8 cellular contexts compared by ENCODE assay signal in genomic region chr2:16664809-16665745, GRCh38. TPM values are rescaled to one million over a fixed set of nuclear protein-coding genes. Genes with fewer than 3 reads are reported as not detected.
A peak's percentile ranks its signal among the peaks of the same experiment; 100 is the strongest.
DNase-seq lines count a peak whose midpoint lies in the region; ATAC-seq and TF ChIP-seq lines count a peak whose summit lies in the region.

No MANE protein-coding gene starts in this region.

- H3K27me3 ChIP-seq in breast epithelium, result no peaks in the 10 kb centered on the region
- no peaks in the 10 kb centered on the region for H3K27me3 ChIP-seq in uterus

- H3K36me3 ChIP-seq in breast epithelium (no peaks in the 10 kb centered on the region), mesodermal cell (ENCODE audit: control insufficient read depth, insufficient read depth, low read length) (no peaks in the 10 kb centered on the region), uterus (no peaks in the 10 kb centered on the region)

- H3K4me1 ChIP-seq in breast epithelium, result peaks cover 0 to 2% of the 10 kb centered on the region in 2 donors
- H3K4me1 ChIP-seq in mesodermal cell (ENCODE audit: control insufficient read depth, insufficient read depth, low read length, poor library complexity, severe bottlenecking), result peaks cover 16% of the 10 kb centered on the region
- H3K4me1 ChIP-seq in uterus, result peaks cover 5 to 10% of the 10 kb centered on the region in 2 donors

- DNase-seq in breast epithelium (ENCODE audit: low spot score in 2 of 2) (no peak), uterus (peak in 1 of 2 donors; percentile 35), HT-29 (ENCODE audit: low spot score) (no peak), NCI-H226 (no peak)

- intact Hi-C loops in breast epithelium (cut with DNase I; ENCODE audit: low total_unique reads), result no loop called here
- intact Hi-C loops in uterus (cut with DNase I; ENCODE audit: low total_unique reads), result no loop called here

- H3K27ac ChIP-seq in breast epithelium (peak overlapping the region; percentile 76 to 89), mesodermal cell (ENCODE audit: low read depth, low read length, severe bottlenecking) (no peak overlapping the region), uterus (peak overlapping the region; percentile 73 to 82)

- ATAC-seq in HG03135 (IDR thresholded peaks at IDR 0.05; ENCODE audit: unreplicated experiment) (peak; percentile 23), GM18517 (IDR thresholded peaks at IDR 0.05; ENCODE audit: unreplicated experiment) (no peak)

- 15 to 54% methylated on average over 7 to 27 of the region's 33 CpGs for WGBS in mesodermal cell (ENCODE audit: insufficient coverage in 2 of 2), 2 experiments

- TF ChIP-seq POLR2A in breast epithelium (IDR thresholded peaks at IDR 0.05) (no peak), uterus (IDR thresholded peaks at IDR 0.05) (no peak)

- peak overlapping the region; percentile 18 for H3K4me3 ChIP-seq in GM12875 (ENCODE audit: low read depth, low read length)
- H3K4me3 ChIP-seq in breast epithelium, result peak overlapping the region; percentile 70 to 79 (median 71)
- H3K4me3 ChIP-seq in mesodermal cell (ENCODE audit: extremely low read depth, insufficient read depth, low read length, poor library complexity, severe bottlenecking), result peak overlapping the region; percentile 42
- H3K4me3 ChIP-seq in uterus, result peak overlapping the region; percentile 59 to 70

- H3K9me3 ChIP-seq in breast epithelium, result no peaks in the 10 kb centered on the region
- no peaks in the 10 kb centered on the region for H3K9me3 ChIP-seq in mesodermal cell (ENCODE audit: control insufficient read depth, low read length)
- H3K9me3 ChIP-seq in uterus, result no peaks in the 10 kb centered on the region

- TF ChIP-seq CTCF in GM12875 (IDR thresholded peaks at IDR 0.05; ENCODE audit: borderline replicate concordance, insufficient read depth, low read depth, low read length) (no peak), breast epithelium (IDR thresholded peaks at IDR 0.05) (no peak), uterus (IDR thresholded peaks at IDR 0.05) (no peak)

RNA-seq across cellular contexts. Expression of gene CYRIA, which starts 0.6 kb away (rescaled TPM):
- total RNA-seq in breast epithelium, result 10 to 100 TPM; 12.5 to 18.7 (median 17.7) TPM
- 15.8 TPM for polyA plus RNA-seq in mesodermal cell (2013, experiment 1 of 2)
- polyA plus RNA-seq in mesodermal cell (2013, experiment 2 of 2), result 13.4 TPM
- total RNA-seq in uterus, result 10 to 100 TPM in 1 of 4 donors, 1 to 10 TPM in 3; 4.4 to 29.6 (median 8.1) TPM
- total RNA-seq in HT-29 (2014; rRNA removed; shearing (Covaris generic)), result not detected in 2 replicates

Comparison
In these comparisons a context has a peak if more than half of its experiments do, and no peak if none do; other contexts are left out.
1. H3K4me3 ChIP-seq: peak in every context shown above with its lines; median percentile 71 in breast epithelium; 64 in uterus; 42 in mesodermal cell; 18 in GM12875.